Comparison of ENCODE assay signal across 8 cellular contexts in the genomic region with DNA sequence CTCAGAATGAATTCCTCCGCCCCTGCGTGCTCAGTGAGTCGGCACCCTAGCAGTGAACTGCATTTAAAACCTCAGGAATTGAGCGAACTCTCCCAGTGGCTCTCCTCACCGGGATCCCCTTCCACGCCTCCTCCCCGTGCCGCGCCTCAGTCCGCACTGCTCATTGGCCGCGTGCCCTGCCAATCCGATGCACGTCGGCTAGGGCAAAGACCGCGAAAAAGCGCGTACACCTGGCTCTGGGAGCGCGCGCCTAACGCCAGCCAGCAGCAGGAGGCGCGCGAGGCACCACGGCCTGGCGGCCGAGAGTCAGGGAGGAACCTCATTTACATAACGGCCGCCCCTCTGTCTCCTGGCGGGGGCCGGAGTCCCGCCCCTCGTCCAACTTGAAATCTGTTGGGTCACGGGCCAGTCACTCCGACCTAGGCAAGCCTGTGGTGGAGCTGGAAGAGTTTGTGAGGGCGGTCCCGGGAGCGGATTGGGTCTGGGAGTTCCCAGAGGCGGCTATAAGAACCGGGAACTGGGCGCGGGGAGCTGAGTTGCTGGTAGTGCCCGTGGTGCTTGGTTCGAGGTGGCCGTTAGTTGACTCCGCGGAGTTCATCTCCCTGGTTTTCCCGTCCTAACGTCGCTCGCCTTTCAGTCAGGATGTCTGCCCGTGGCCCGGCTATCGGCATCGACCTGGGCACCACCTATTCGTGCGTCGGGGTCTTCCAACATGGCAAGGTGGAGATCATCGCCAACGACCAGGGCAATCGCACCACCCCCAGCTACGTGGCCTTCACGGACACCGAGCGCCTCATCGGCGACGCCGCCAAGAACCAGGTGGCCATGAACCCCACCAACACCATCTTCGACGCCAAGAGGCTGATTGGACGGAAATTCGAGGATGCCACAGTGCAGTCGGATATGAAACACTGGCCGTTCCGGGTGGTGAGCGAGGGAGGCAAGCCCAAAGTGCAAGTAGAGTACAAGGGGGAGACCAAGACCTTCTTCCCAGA. TPM values are rescaled to one million over a fixed set of nuclear protein-coding genes. Genes with fewer than 3 reads are reported as not detected.
DNase-seq lines count a peak whose midpoint lies in the region; ATAC-seq and TF ChIP-seq lines count a peak whose summit lies in the region.

A gene (plus strand): TSS at position 534 of the 995 bp plus-strand sequence. CDS start 109 bp downstream, at position 643.

- no peaks in the 10 kb centered on the region for H3K27me3 ChIP-seq in BE2C

- H3K4me1 ChIP-seq in BE2C, result no peaks in the 10 kb centered on the region

- TF ChIP-seq CTCF in BE2C (IDR thresholded peaks at IDR 0.05; ENCODE audit: low read depth, low read length), result peak; percentile 71

- peak within 1 kb of the TSS; percentile 55 for H3K4me3 ChIP-seq in BE2C (ENCODE audit: low read depth, low read length)

- DNase-seq in BE2C (peak; percentile 100), NOMO-1 treated with DMSO at 0.1 percent for 48 hours (lab: John Stamatoyannopoulos, UW; ENCODE audit: unreplicated experiment) (peak; percentile 95), activated T-cell treated with anti-CD3 and anti-CD28 coated beads for 1 hour (ENCODE audit: low read depth) (peak; percentile 84), epidermal melanocyte (ENCODE audit: insufficient read length, low spot score) (peak; percentile 96), midbrain (lab: John Stamatoyannopoulos, UW) (peak; percentile 99)
- peak; percentile 84 to 85 for DNase-seq in stimulated activated CD8-positive, alpha-beta memory T cell treated with anti-CD3 and anti-CD28 coated beads, Interleukin-2, amount 100 ng/mL, for 1 hour (ENCODE audit: low read depth in 2 of 2)

- no peaks in the 10 kb centered on the region for H3K36me3 ChIP-seq in BE2C

- peaks cover 8% of the 10 kb centered on the region for H3K9me3 ChIP-seq in BE2C

- peak; percentile 95 for ATAC-seq in GM19351 (IDR thresholded peaks at IDR 0.05; ENCODE audit: unreplicated experiment)
- peak; percentile 92 for ATAC-seq in HG03558 (IDR thresholded peaks at IDR 0.05; ENCODE audit: extremely low read depth, unreplicated experiment)

RNA-seq across cellular contexts. Expression of the gene that starts here (rescaled TPM):
- 3.4 TPM for polyA plus RNA-seq in BE2C (2012; ENCODE audit: insufficient read depth, insufficient read length, low read depth)

Comparison
In these comparisons a context has a peak if more than half of its experiments do, and no peak if none do; other contexts are left out.
1. Peak in every context shown above with its lines: DNase-seq, ATAC-seq and H3K4me3 ChIP-seq.